14 cellular contexts compared by ENCODE assay signal in genomic region chr4:159142254-159142653, GRCh38. TPM values are rescaled to one million over a fixed set of nuclear protein-coding genes. Genes with fewer than 3 reads are reported as not detected.
A peak's percentile ranks its signal among the peaks of the same experiment; 100 is the strongest.
DNase-seq lines count a peak whose midpoint lies in the region; ATAC-seq, FAIRE-seq and TF ChIP-seq lines count a peak whose summit lies in the region.
"Had no signal": no experiment of that assay in that cellular context is flagged by ENCODE, and none has a peak within 500 bp of the region (broad histone marks: within the 10 kb centered on the region; RNA-seq: fewer than 3 reads in every experiment).

No MANE protein-coding gene starts in this region.

- BruUV-seq in HepG2 (replicated peaks; lab: Mats Ljungman, UMichigan): no TSS peak

- H3K4me1 ChIP-seq in pancreas (peaks cover 0 to 32% (median 24%) of the 10 kb centered on the region in 3 donors), HepG2 (ENCODE audit: insufficient read depth, low read length) (peaks cover 12% of the 10 kb centered on the region)
- H3K4me1 ChIP-seq: testis had no signal

- TF ChIP-seq RAD21 in HepG2 (CRISPR knock-in tag; IDR thresholded peaks at IDR 0.05): no peak

- no peak for TF ChIP-seq POLR2A in HepG2 (IDR thresholded peaks at IDR 0.05; ENCODE audit: insufficient read depth in 1 of 2, low read depth in 2 of 2, low read length in 2 of 2)

- DNase-seq in G401 (ENCODE audit: low spot score): peak; percentile 51
- DNase-seq in NCI-H446 (lab: John Stamatoyannopoulos, UW): peak; percentile 61 to 81
- peak; percentile 67 for DNase-seq in choroid plexus epithelial cell (ENCODE audit: low read depth)
- no peak for DNase-seq in pancreas
- no peak for DNase-seq in NCI-H748 treated with DMSO at 0.1 percent for 48 hours (lab: John Stamatoyannopoulos, UW)
- DNase-seq in HepG2 (ENCODE audit: low spot score): no peak
- DNase-seq: activated naive CD8-positive, alpha-beta T cell treated with anti-CD3 and anti-CD28 coated beads, Interleukin-2, amount 10 ng/mL, durations not matched to agents 7 days and 5 days; foreskin melanocyte; NCI-H1436; NK-92 treated with Interleukin-12 subunit alpha and Interleukin-12 subunit beta, amount 100 ng/mL, for 24 hours; testis had no signal

- no peaks in the 10 kb centered on the region; the same call in 1 of the 2 replicates for H4K20me1 ChIP-seq in HepG2 (ENCODE audit: insufficient read depth, low read length)

- H2AFZ ChIP-seq in HepG2 (ENCODE audit: low read length): no peak overlapping the region

- FAIRE-seq in pancreas (lab: Jason Lieb, UNC) (peak; percentile 81), HepG2 (lab: Jason Lieb, UNC) (no peak)
- FAIRE-seq: keratinocyte had no signal

- peak in 2 of 4 donors; percentile 62 to 73 for ATAC-seq in pancreas
- ATAC-seq in GM18502 (IDR thresholded peaks at IDR 0.05; ENCODE audit: poor library complexity, unreplicated experiment): no peak
- no peak for ATAC-seq in HepG2

- peaks cover 26% of the 10 kb centered on the region for H3K79me2 ChIP-seq in HepG2 (ENCODE audit: insufficient read depth, low read length)

- H3K9ac ChIP-seq in HepG2 (ENCODE audit: insufficient read depth, low read depth, low read length): no peak overlapping the region

- H3K36me3 ChIP-seq in pancreas (no peaks in the 10 kb centered on the region), HepG2 (replicated peaks in 1 of 2; ENCODE audit: control insufficient read depth in 1 of 2, insufficient read depth in 2 of 2, low read length in 2 of 2) (no peaks in the 10 kb centered on the region)
- H3K36me3 ChIP-seq: SJSA1 had no signal

- POLR2A ChIA-PET in HepG2 (lab: Yijun Ruan, JAX): no interaction called here

- H3K27ac ChIP-seq in pancreas (no peak overlapping the region), HepG2 (ENCODE audit: extremely low read length, insufficient read depth, low read length) (no peak overlapping the region)
- H3K27ac ChIP-seq: SJSA1, testis had no signal

- CTCF ChIA-PET in HepG2 (lab: Yijun Ruan, JAX; ENCODE audit: low intra/inter-chr PET ratio, low total read pairs): no interaction called here

- TF ChIP-seq CTCF in choroid plexus epithelial cell (conservative IDR thresholded peaks at IDR 0.05; ENCODE audit: low read depth, low read length) (no peak), pancreas (IDR thresholded peaks at IDR 0.05) (no peak), HepG2 (CRISPR knock-in tag; IDR thresholded peaks at IDR 0.05) (no peak)

- H3K4me2 ChIP-seq in HepG2 (ENCODE audit: low read depth, low read length): no peak overlapping the region

- in situ Hi-C loops in G401 (cut with HindIII; ENCODE audit: low sequenced_read_pairs) (no loop called here), HepG2 (cut with HindIII; ENCODE audit: extremely low pct_ligation_motif_present, low pct_unique_long_range_greater_than_20kb) (no loop called here)

- 47% methylated on average over 2 of the region's 2 CpGs for WGBS in pancreas, 2 donors
- WGBS in HepG2 (ENCODE audit: low lambda C conversion rate): 65% methylated on average over 2 of the region's 2 CpGs

- no peak for TF ChIP-seq EP300 in HepG2 (IDR thresholded peaks at IDR 0.05; ENCODE audit: low read depth in 2 of 2, low read length in 2 of 2)
- TF ChIP-seq EP300 in HepG2 (CRISPR knock-in tag; IDR thresholded peaks at IDR 0.05; ENCODE audit: borderline replicate concordance): no peak

- H3K27me3 ChIP-seq in pancreas (no peaks in the 10 kb centered on the region), HepG2 (ENCODE audit: control insufficient read depth in 1 of 2, insufficient read depth in 2 of 2, low read length in 2 of 2) (no peaks in the 10 kb centered on the region)
- H3K27me3 ChIP-seq: SJSA1, testis had no signal

- intact Hi-C loops in pancreas (cut with DNase I): no loop called here
- intact Hi-C loops in HepG2 (cut with micrococcal nuclease; ENCODE audit: unreplicated experiment): no loop called here

- no peak overlapping the region for H3K4me3 ChIP-seq in choroid plexus epithelial cell (ENCODE audit: low read depth, low read length)
- no peak overlapping the region for H3K4me3 ChIP-seq in pancreas
- no peak overlapping the region for H3K4me3 ChIP-seq in HepG2 (replicated peaks in 1 of 3; ENCODE audit: insufficient read depth in 1 of 3, low read depth in 2 of 3, low read length in 3 of 3)
- H3K4me3 ChIP-seq: SJSA1, testis had no signal

- no peaks in the 10 kb centered on the region for H3K9me3 ChIP-seq in pancreas
- no peaks in the 10 kb centered on the region for H3K9me3 ChIP-seq in HepG2 (ENCODE audit: low read length)
- H3K9me3 ChIP-seq: SJSA1, testis had no signal

TF ChIP-seq in HepG2, 621 proteins besides CTCF, POLR2A, EP300 and RAD21 (continues in another document):
- no peak for TF ChIP-seq ZNF883 (CRISPR knock-in tag; IDR thresholded peaks at IDR 0.05; ENCODE audit: not compliant biosample characterization)
- no peak for TF ChIP-seq ZNF639 (CRISPR knock-in tag; conservative IDR thresholded peaks at IDR 0.05)
- TF ChIP-seq SMC3 (IDR thresholded peaks at IDR 0.05; ENCODE audit: low read length): no peak
- TF ChIP-seq ZBTB42 (CRISPR knock-in tag; IDR thresholded peaks at IDR 0.05): no peak
- TF ChIP-seq KDM1A (CRISPR knock-in tag; IDR thresholded peaks at IDR 0.05): no peak
- no peak for TF ChIP-seq ZUFSP (CRISPR knock-in tag; IDR thresholded peaks at IDR 0.05; ENCODE audit: borderline replicate concordance)
- no peak for TF ChIP-seq ZNF205 (CRISPR knock-in tag; IDR thresholded peaks at IDR 0.05)

RNA-seq across cellular contexts. Expression of gene RAPGEF2, which starts 39.4 kb away (rescaled TPM):
- 13.3 and 21.4 TPM in 2 replicates for total RNA-seq in G401 (2014; rRNA removed; shearing (Covaris generic))
- total RNA-seq in pancreas (10 to 100 TPM; 10.9 to 27.5 (median 15.0) TPM), HepG2 (2016; rRNA removed; fragmentation: Illumina TruSeq; extraction: Trizol) (23.0 and 24.3 TPM in 2 replicates)
- polyA plus RNA-seq in pancreas (1 to 10 TPM; 4.3 to 8.2 TPM), HepG2 (2011; rRNA removed) (17.2 and 19.2 TPM in 2 replicates)
- 4.9 and 6.3 TPM in 2 replicates for total RNA-seq in HepG2 (2016; cell fraction: cytosol; rRNA removed; fragmentation: Illumina TruSeq; extraction: Trizol; ENCODE audit: low read depth)
- total RNA-seq in HepG2 (2016; cell fraction: insoluble cytoplasmic fraction; rRNA removed; fragmentation: Illumina TruSeq; extraction: Trizol): 22.0 and 23.7 TPM in 2 replicates
- total RNA-seq in HepG2 (2016; cell fraction: membrane; rRNA removed; fragmentation: Illumina TruSeq; extraction: Trizol): 5.0 and 6.3 TPM in 2 replicates
- total RNA-seq in HepG2 (2016; cell fraction: nucleus; rRNA removed; fragmentation: Illumina TruSeq; extraction: Trizol): 35.9 and 37.8 TPM in 2 replicates
- polyA plus RNA-seq in HepG2 (2011; cell fraction: cytosol; rRNA removed): 13.6 and 17.3 TPM in 2 replicates
- polyA plus RNA-seq in HepG2 (2011; cell fraction: nucleus; rRNA removed): 22.9 and 26.6 TPM in 2 replicates
- polyA plus RNA-seq in HepG2 (2012): 12.4 and 13.7 TPM in 2 replicates
- 0.24 and 0.32 TPM in 2 replicates for polyA plus RNA-seq in HepG2 (2016; cell fraction: cytosol; fragmentation: Illumina TruSeq; extraction: Trizol; ENCODE audit: low read depth)
- 12.6 and 13.0 TPM in 2 replicates for polyA plus RNA-seq in HepG2 (2016; cell fraction: insoluble cytoplasmic fraction; fragmentation: Illumina TruSeq; extraction: Trizol; ENCODE audit: low read depth)
- 0.80 and 1.2 TPM in 2 replicates for polyA plus RNA-seq in HepG2 (2016; cell fraction: membrane; fragmentation: Illumina TruSeq; extraction: Trizol; ENCODE audit: low read depth)
- polyA plus RNA-seq in HepG2 (2016; cell fraction: nucleus; fragmentation: Illumina TruSeq; extraction: Trizol; ENCODE audit: insufficient read depth, low read depth): 21.9 and 25.9 TPM in 2 replicates
- polyA minus RNA-seq in HepG2 (2011; rRNA and poly(A)+ RNA removed; ENCODE audit: low replicate concordance): 24.7 and 32.1 TPM in 2 replicates
- polyA minus RNA-seq in HepG2 (2011; cell fraction: cytosol; rRNA and poly(A)+ RNA removed): 18.1 and 20.7 TPM in 2 replicates
- polyA minus RNA-seq in HepG2 (2011; cell fraction: nucleus; rRNA and poly(A)+ RNA removed): 83.3 and 91.0 TPM in 2 replicates

Comparison
In these comparisons a context has a peak if more than half of its experiments do, and no peak if none do; other contexts are left out.
1. DNase-seq: peak in G401 (single experiment), NCI-H446 (2 of 2) and choroid plexus epithelial cell (single experiment); none in pancreas (0 of 6), NCI-H748 treated with DMSO at 0.1 percent for 48 hours (single experiment) and HepG2 (single experiment).